Comparison of ENCODE assay signal across 8 cellular contexts in the genomic region with DNA sequence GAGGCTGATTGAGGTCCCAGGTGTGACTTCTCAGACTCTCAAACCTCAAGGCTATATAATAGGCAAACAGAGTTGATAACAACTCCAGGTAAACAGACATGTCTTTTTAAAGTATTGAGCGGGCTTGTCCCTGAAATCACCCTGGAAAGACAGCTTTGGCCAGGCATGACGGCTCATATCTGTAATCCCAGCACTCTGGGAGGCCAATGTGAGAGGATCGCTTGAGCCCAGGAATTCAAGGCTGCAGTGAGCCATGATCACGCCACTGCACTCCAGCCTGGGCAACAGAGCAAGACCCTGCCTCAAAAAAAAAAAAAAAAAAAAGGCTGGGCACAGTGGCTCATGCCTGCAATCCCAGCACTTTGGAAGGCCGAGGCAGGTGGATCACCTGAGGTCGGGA. TPM values are rescaled to one million over a fixed set of nuclear protein-coding genes. Genes with fewer than 3 reads are reported as not detected.
DNase-seq lines count a peak whose midpoint lies in the region; ATAC-seq, FAIRE-seq and TF ChIP-seq lines count a peak whose summit lies in the region.
"Not testable (repeated sequence)": the region's sequence is repeated elsewhere in the genome, so short reads cannot be mapped to it uniquely, and the experiment has no call there.

No MANE protein-coding gene starts in this region.

- peak overlapping the region in 1 of 11 experiments; percentile 32; a peak in 2 of 22 replicates for H3K27ac ChIP-seq in BLaER1 treated with 17β-estradiol and CSF1 and Interleukin-3, amounts not matched to agents 10 nM and 100 nM
- H3K27ac ChIP-seq in Karpas-422 (ENCODE audit: low read length) (peak overlapping the region; percentile 37), breast epithelium (peak overlapping the region; percentile 68 to 89), hepatocyte (peak overlapping the region; percentile 69), pancreas (peak overlapping the region; percentile 44 to 73 (median 67)), thyroid gland (peak overlapping the region; percentile 46 to 79 (median 63))

- peaks cover 0 to 35% (median 0%) of the 10 kb centered on the region in 11 experiments; a peak in 7 of 22 replicates for H3K27me3 ChIP-seq in BLaER1 treated with 17β-estradiol and CSF1 and Interleukin-3, amounts not matched to agents 10 nM and 100 nM
- H3K27me3 ChIP-seq in Karpas-422 (ENCODE audit: low read length); breast epithelium; hepatocyte; pancreas; thyroid gland: not testable (repeated sequence)

- H3K36me3 Mint-ChIP-seq in activated CD4-positive, alpha-beta T cell treated with anti-CD3 and anti-CD28 coated beads, Interleukin-2, amount 10 ng/mL, durations not matched to agents 7 days and 5 days (ENCODE audit: low read depth): peaks cover 30% of the 10 kb centered on the region
- H3K36me3 Mint-ChIP-seq in stimulated activated memory B cell treated with anti-CD40 and anti-IgM and Interleukin-4, amounts not matched to agents 10 μg/mL and 1 μg/mL and 100 μg/mL, for 72 hours: peaks cover 46% of the 10 kb centered on the region

- not testable (repeated sequence) for FAIRE-seq in pancreas (lab: Jason Lieb, UNC)

- H2AFZ ChIP-seq in Karpas-422 (ENCODE audit: low read length); hepatocyte: not testable (repeated sequence)

- peak; percentile 64 to 74 (median 69) for ATAC-seq in pancreas
- ATAC-seq in stimulated activated memory B cell treated with anti-CD40 and anti-IgM and Interleukin-4, amounts not matched to agents 10 μg/mL and 1 μg/mL and 100 μg/mL, for 72 hours: not testable (repeated sequence)

- POLR2A ChIA-PET in activated CD4-positive, alpha-beta T cell treated with anti-CD3 and anti-CD28 coated beads, Interleukin-2, amount 10 ng/mL, durations not matched to agents 7 days and 5 days (lab: Charles Lee): not testable (repeated sequence)

- peaks cover 50% of the 10 kb centered on the region for H3K4me1 Mint-ChIP-seq in activated CD4-positive, alpha-beta T cell treated with anti-CD3 and anti-CD28 coated beads, Interleukin-2, amount 10 ng/mL, durations not matched to agents 7 days and 5 days
- H3K4me1 Mint-ChIP-seq in stimulated activated memory B cell treated with anti-CD40 and anti-IgM and Interleukin-4, amounts not matched to agents 10 μg/mL and 1 μg/mL and 100 μg/mL, for 72 hours: peaks cover 66% of the 10 kb centered on the region

- not testable (repeated sequence) for H3K9me3 Mint-ChIP-seq in activated CD4-positive, alpha-beta T cell treated with anti-CD3 and anti-CD28 coated beads, Interleukin-2, amount 10 ng/mL, durations not matched to agents 7 days and 5 days; stimulated activated memory B cell treated with anti-CD40 and anti-IgM and Interleukin-4, amounts not matched to agents 10 μg/mL and 1 μg/mL and 100 μg/mL, for 72 hours

- H3K9me3 ChIP-seq in BLaER1 treated with 17β-estradiol and CSF1 and Interleukin-3, amounts not matched to agents 10 nM and 100 nM (replicated peaks in 1 of 11); Karpas-422 (ENCODE audit: low read length); breast epithelium; hepatocyte (ENCODE audit: low read depth); pancreas; thyroid gland: not testable (repeated sequence)

- H3K27me3 Mint-ChIP-seq in activated CD4-positive, alpha-beta T cell treated with anti-CD3 and anti-CD28 coated beads, Interleukin-2, amount 10 ng/mL, durations not matched to agents 7 days and 5 days; stimulated activated memory B cell treated with anti-CD40 and anti-IgM and Interleukin-4, amounts not matched to agents 10 μg/mL and 1 μg/mL and 100 μg/mL, for 72 hours: not testable (repeated sequence)

- CTCF ChIA-PET in activated CD4-positive, alpha-beta T cell treated with anti-CD3 and anti-CD28 coated beads, Interleukin-2, amount 10 ng/mL, durations not matched to agents 7 days and 5 days (lab: Charles Lee): interaction anchor here (0.8 to 1.0 kb wide), 3 partner anchors 14 to 79 kb away, joined by 3 to 6 read pairs (median 6); no protein-coding TSS in a partner anchor

- H3K4me1 ChIP-seq in BLaER1 treated with 17β-estradiol and CSF1 and Interleukin-3, amounts not matched to agents 10 nM and 100 nM: peaks cover 54 to 70% (median 63%) of the 10 kb centered on the region in 10 experiments
- peaks cover 34% of the 10 kb centered on the region for H3K4me1 ChIP-seq in Karpas-422 (ENCODE audit: low read length)
- H3K4me1 ChIP-seq in breast epithelium: peaks cover 3 to 10% of the 10 kb centered on the region in 2 donors
- H3K4me1 ChIP-seq in hepatocyte (ENCODE audit: insufficient read depth): peaks cover 31% of the 10 kb centered on the region
- peaks cover 15 to 37% (median 24%) of the 10 kb centered on the region in 3 donors for H3K4me1 ChIP-seq in pancreas
- H3K4me1 ChIP-seq in thyroid gland: peaks cover 20 to 54% of the 10 kb centered on the region in 2 donors

- H3K4me2 ChIP-seq in BLaER1 treated with 17β-estradiol and CSF1 and Interleukin-3, amounts not matched to agents 10 nM and 100 nM: peak overlapping the region; percentile 76 to 97 (median 84)
- not testable (repeated sequence) for H3K4me2 ChIP-seq in Karpas-422 (ENCODE audit: low read depth, low read length, poor library complexity, severe bottlenecking); hepatocyte

- not testable (repeated sequence) for H3K4me3 ChIP-seq in BLaER1 treated with 17β-estradiol and CSF1 and Interleukin-3, amounts not matched to agents 10 nM and 100 nM; Karpas-422 (ENCODE audit: low read length); breast epithelium; hepatocyte; pancreas; thyroid gland (replicated peaks in 1 of 3)

- not testable (repeated sequence) for H3K9me2 ChIP-seq in Karpas-422 (replicated peaks; ENCODE audit: insufficient read depth, low read length); hepatocyte (replicated peaks; ENCODE audit: insufficient read depth)

- not testable (repeated sequence) for H3K4me3 Mint-ChIP-seq in activated CD4-positive, alpha-beta T cell treated with anti-CD3 and anti-CD28 coated beads, Interleukin-2, amount 10 ng/mL, durations not matched to agents 7 days and 5 days
- peak overlapping the region; percentile 44 for H3K4me3 Mint-ChIP-seq in stimulated activated memory B cell treated with anti-CD40 and anti-IgM and Interleukin-4, amounts not matched to agents 10 μg/mL and 1 μg/mL and 100 μg/mL, for 72 hours

- not testable (repeated sequence) for DNase-seq in Karpas-422; activated CD4-positive, alpha-beta T cell treated with anti-CD3 and anti-CD28 coated beads, Interleukin-2, amount 10 ng/mL, durations not matched to agents 7 days and 5 days; breast epithelium (ENCODE audit: low spot score in 2 of 2); hepatocyte (ENCODE audit: low spot score)
- DNase-seq in pancreas: peak in 4 of 6 donors; percentile 50 to 74 (median 63)
- DNase-seq in thyroid gland: peak in 1 of 2 donors; percentile 50

- H4K20me1 ChIP-seq in BLaER1 treated with 17β-estradiol and CSF1 and Interleukin-3, amounts not matched to agents 10 nM and 100 nM: peaks cover 0 to 31% (median 18%) of the 10 kb centered on the region in 11 experiments; a peak in 14 of 22 replicates
- not testable (repeated sequence) for H4K20me1 ChIP-seq in Karpas-422 (ENCODE audit: insufficient read depth, low read depth, low read length); hepatocyte (ENCODE audit: insufficient read depth, poor library complexity, severe bottlenecking)

- H3K9ac ChIP-seq in BLaER1 treated with 17β-estradiol and CSF1 and Interleukin-3, amounts not matched to agents 10 nM and 100 nM; Karpas-422 (ENCODE audit: low read length): not testable (repeated sequence)

- not testable (repeated sequence) for H3K36me3 ChIP-seq in BLaER1 treated with 17β-estradiol and CSF1 and Interleukin-3, amounts not matched to agents 10 nM and 100 nM; Karpas-422 (ENCODE audit: insufficient read depth, low read length); breast epithelium; hepatocyte (replicated peaks; ENCODE audit: insufficient read depth, low read depth); pancreas; thyroid gland

- intact Hi-C loops in breast epithelium (cut with DNase I; ENCODE audit: low total_unique reads); thyroid gland (cut with DNase I): not testable (repeated sequence)
- intact Hi-C loops in pancreas (cut with DNase I): loop anchor here in 1 of 3 donors (10.0 kb wide), 1 partner anchor 49 kb away; no protein-coding TSS in a partner anchor

- H3K79me2 ChIP-seq in Karpas-422 (ENCODE audit: low read length) (peaks cover 54% of the 10 kb centered on the region), hepatocyte (peaks cover 53% of the 10 kb centered on the region)

- not testable (repeated sequence) for TF ChIP-seq POLR2A in breast epithelium (IDR thresholded peaks at IDR 0.05); thyroid gland (IDR thresholded peaks at IDR 0.05)

- TF ChIP-seq CTCF in breast epithelium (IDR thresholded peaks at IDR 0.05); hepatocyte (IDR thresholded peaks at IDR 0.05; ENCODE audit: poor library complexity); pancreas (IDR thresholded peaks at IDR 0.05); thyroid gland (IDR thresholded peaks at IDR 0.05): not testable (repeated sequence)

- peak overlapping the region; percentile 31 for H3K27ac Mint-ChIP-seq in activated CD4-positive, alpha-beta T cell treated with anti-CD3 and anti-CD28 coated beads, Interleukin-2, amount 10 ng/mL, durations not matched to agents 7 days and 5 days
- peak overlapping the region; percentile 71 for H3K27ac Mint-ChIP-seq in stimulated activated memory B cell treated with anti-CD40 and anti-IgM and Interleukin-4, amounts not matched to agents 10 μg/mL and 1 μg/mL and 100 μg/mL, for 72 hours

- WGBS in hepatocyte (ENCODE audit: low lambda C conversion rate, missing lambda C conversion rate): 70% methylated on average over 6 of the region's 6 CpGs
- whole genome bisulfite sequencing in pancreas, 2 donors: 34 to 44% methylated on average over 6 of the region's 6 CpGs
- WGBS in thyroid gland, 2 donors: 81 to 84% methylated on average over 6 of the region's 6 CpGs

RNA-seq across cellular contexts. Expression of a gene that starts 4.9 kb away (rescaled TPM):
- total RNA-seq in Karpas-422 (2014; rRNA removed; shearing (Covaris generic); ENCODE audit: low replicate concordance): 59.9 and 81.7 TPM in 2 replicates
- 100 to 1,000 TPM; 101 to 107 TPM for total RNA-seq in activated CD4-positive, alpha-beta T cell treated with anti-CD3 and anti-CD28 coated beads, Interleukin-2, amount 10 ng/mL, durations not matched to agents 7 days and 5 days
- 100 to 1,000 TPM in 2 of 3 donors, 10 to 100 TPM in 1; 62.6 to 121 (median 112) TPM for total RNA-seq in breast epithelium
- total RNA-seq in hepatocyte: 35.1 and 60.8 TPM in 2 replicates
- 84.4 and 90.6 TPM in 2 replicates for polyA plus RNA-seq in hepatocyte
- 100 to 1,000 TPM in 2 of 6 donors, 10 to 100 TPM in 4; 68.4 to 141 (median 89.1) TPM for total RNA-seq in pancreas
- 10 to 100 TPM; 38.1 to 59.8 TPM for polyA plus RNA-seq in pancreas
- 100 to 1,000 TPM in 2 of 4 donors, 10 to 100 TPM in 2; 74.5 to 146 (median 97.2) TPM for total RNA-seq in thyroid gland
